Comparison of ENCODE assay signal across 8 cellular contexts in the genomic region with DNA sequence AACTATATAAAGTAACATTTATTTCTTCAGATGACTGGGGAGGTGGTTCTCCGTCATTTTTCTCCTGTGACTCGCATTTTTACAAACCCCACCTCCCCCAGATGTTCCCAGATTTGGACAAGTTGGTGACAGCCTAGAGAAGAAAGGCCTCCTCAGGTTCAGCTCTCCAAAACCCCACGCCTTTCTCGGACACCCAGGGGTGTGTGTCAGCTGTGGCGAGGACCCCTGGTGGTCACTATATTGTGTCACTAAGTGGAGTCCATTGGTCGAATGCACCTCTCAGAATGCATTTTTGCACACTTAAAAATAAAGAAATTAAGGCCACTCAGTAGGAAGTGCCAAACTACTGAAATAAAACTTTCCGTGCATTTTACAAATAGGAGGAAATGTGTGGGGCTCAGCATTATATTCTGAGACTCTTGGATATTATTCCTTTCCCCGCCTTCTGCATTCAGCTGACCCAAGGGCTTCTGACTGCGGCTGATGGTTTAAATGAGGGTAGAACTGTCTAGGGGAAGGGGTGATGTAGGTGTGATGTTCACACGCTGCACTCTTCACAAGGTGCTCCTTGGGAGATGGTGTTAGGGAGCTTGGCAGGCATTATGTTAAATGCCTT. TPM values are rescaled to one million over a fixed set of nuclear protein-coding genes. Genes with fewer than 3 reads are reported as not detected.
DNase-seq lines count a peak whose midpoint lies in the region; ATAC-seq and TF ChIP-seq lines count a peak whose summit lies in the region.

No MANE protein-coding gene starts in this region.

- no peak overlapping the region for H3K4me3 Mint-ChIP-seq in activated B cell treated with CpG ODN at 0.5 μM for 24 hours

- no peaks in the 10 kb centered on the region for H3K79me2 ChIP-seq in parathyroid adenoma

- peaks cover 51% of the 10 kb centered on the region for H3K36me3 Mint-ChIP-seq in activated B cell treated with CpG ODN at 0.5 μM for 24 hours (ENCODE audit: low read depth)

- no peaks in the 10 kb centered on the region for H3K36me3 ChIP-seq in parathyroid adenoma (ENCODE audit: control insufficient read depth, insufficient read depth, low read length)

- H3K4me1 ChIP-seq in parathyroid adenoma: no peaks in the 10 kb centered on the region

- TF ChIP-seq CTCF in activated B cell treated with CpG ODN at 0.5 μM for 24 hours (IDR thresholded peaks at IDR 0.05): no peak
- TF ChIP-seq CTCF in epithelial cell of proximal tubule (conservative IDR thresholded peaks at IDR 0.05; ENCODE audit: low read depth, low read length): peak; percentile 71
- TF ChIP-seq CTCF in parathyroid adenoma (IDR thresholded peaks at IDR 0.05): peak; percentile 38

- no peaks in the 10 kb centered on the region for H3K27me3 ChIP-seq in parathyroid adenoma (ENCODE audit: control insufficient read depth, insufficient read depth, low read length)

- CTCF ChIA-PET in activated B cell treated with CpG ODN at 0.5 μM for 24 hours (lab: Charles Lee): interaction anchor here (0.9 to 5.3 kb wide), 6 partner anchors 8 to 150 kb away, joined by 3 to 83 read pairs (median 4); a partner anchor contains a TSS

- no peaks in the 10 kb centered on the region for H3K4me1 Mint-ChIP-seq in activated B cell treated with CpG ODN at 0.5 μM for 24 hours

- no peak overlapping the region for H3K9ac ChIP-seq in parathyroid adenoma

- intact Hi-C loops in activated B cell treated with CpG ODN at 0.5 μM for 24 hours (cut with micrococcal nuclease): loop anchor here (1.0 to 2.0 kb wide), 2 partner anchors 53 to 141 kb away; a partner anchor contains a TSS

- no peaks in the 10 kb centered on the region for H3K9me3 Mint-ChIP-seq in activated B cell treated with CpG ODN at 0.5 μM for 24 hours

- no peak overlapping the region for H3K27ac ChIP-seq in parathyroid adenoma

- POLR2A ChIA-PET in activated B cell treated with CpG ODN at 0.5 μM for 24 hours (lab: Charles Lee): interaction anchor here (1.2 kb wide), 1 partner anchor 48 kb away, joined by 4 read pairs; a partner anchor contains a TSS

- H2AFZ ChIP-seq in parathyroid adenoma: no peak overlapping the region

- no peak overlapping the region for H3K4me2 ChIP-seq in parathyroid adenoma (ENCODE audit: low read length)

- H3K4me3 ChIP-seq in epithelial cell of proximal tubule (ENCODE audit: low read depth, low read length): no peak overlapping the region
- H3K4me3 ChIP-seq in parathyroid adenoma (ENCODE audit: low read depth, low read length): no peak overlapping the region

- H3K27ac Mint-ChIP-seq in activated B cell treated with CpG ODN at 0.5 μM for 24 hours: no peak overlapping the region

- DNase-seq in EL (peak; percentile 65), activated B cell treated with CpG ODN at 0.5 μM for 24 hours (no peak), epithelial cell of proximal tubule (ENCODE audit: low read depth) (no peak), NCI-H2107 treated with DMSO at 0.1 percent for 48 hours (lab: John Stamatoyannopoulos, UW; ENCODE audit: unreplicated experiment) (no peak)

- no peaks in the 10 kb centered on the region for H3K27me3 Mint-ChIP-seq in activated B cell treated with CpG ODN at 0.5 μM for 24 hours

- H3K9me3 ChIP-seq in parathyroid adenoma (ENCODE audit: control insufficient read depth, low read length): no peaks in the 10 kb centered on the region

- ATAC-seq in HG03103 (IDR thresholded peaks at IDR 0.05; ENCODE audit: low read depth, unreplicated experiment) (peak; percentile 51), activated B cell treated with CpG ODN at 0.5 μM for 24 hours (ENCODE audit: low read depth) (peak; percentile 52), HG02840 (IDR thresholded peaks at IDR 0.05; ENCODE audit: low FRiP score, unreplicated experiment) (no peak), HG03097 (IDR thresholded peaks at IDR 0.05; ENCODE audit: low FRiP score, unreplicated experiment) (no peak)

RNA-seq across cellular contexts. Expression of a gene that starts 47.6 kb away (rescaled TPM):
- total RNA-seq in activated B cell treated with CpG ODN at 0.5 μM for 24 hours: 10.3 and 10.4 TPM in 2 replicates
- total RNA-seq in epithelial cell of proximal tubule: 41.2 and 66.8 TPM in 2 replicates

Comparison
In these comparisons a context has a peak if more than half of its experiments do, and no peak if none do; other contexts are left out.
1. ATAC-seq: peak in HG03103 (single experiment) and activated B cell treated with CpG ODN at 0.5 μM for 24 hours (single experiment); none in HG02840 (single experiment) and HG03097 (single experiment).